In genomic region chr12:46702581-46703344, GRCh38 we compare ENCODE assay signal across 14 cellular contexts.
DNase-seq lines count a peak whose midpoint lies in the region; ATAC-seq, FAIRE-seq and TF ChIP-seq lines count a peak whose summit lies in the region.
"Had no signal": no experiment of that assay in that cellular context is flagged by ENCODE, and none has a peak within 500 bp of the region (broad histone marks: within the 10 kb centered on the region; RNA-seq: fewer than 3 reads in every experiment).

No MANE protein-coding gene starts in this region.

- H3K36me3 Mint-ChIP-seq in astrocyte (ENCODE audit: low read depth, unreplicated experiment): no peaks in the 10 kb centered on the region

- CTCF ChIA-PET in IMR-90 (lab: Yijun Ruan, JAX): no interaction called here

- in situ Hi-C loops in IMR-90 (cut with MboI; ENCODE audit: low sequenced_read_pairs) (no loop called here), brain microvascular endothelial cell (cut with HindIII; ENCODE audit: low pct_ligation_motif_present, low sequenced_read_pairs) (no loop called here)

- H3K9ac ChIP-seq in IMR-90 (ENCODE audit: low read depth, low read length) (no peak overlapping the region), astrocyte (ENCODE audit: low read length) (no peak overlapping the region), keratinocyte (ENCODE audit: control insufficient read depth, extremely low read depth, insufficient read depth, low read length) (peak overlapping the region; percentile 53)

- H2AFZ ChIP-seq in IMR-90 (replicated peaks; ENCODE audit: low read length, poor library complexity) (no peak overlapping the region), astrocyte (ENCODE audit: low read depth, low read length) (no peak overlapping the region), keratinocyte (ENCODE audit: control insufficient read depth, low read length) (peak overlapping the region; percentile 2)
- H2AFZ ChIP-seq: PC-9 had no signal

- no peak for TF ChIP-seq RAD21 in IMR-90 (IDR thresholded peaks at IDR 0.05; ENCODE audit: low read length)

- no peak overlapping the region for H4K91ac ChIP-seq in IMR-90 (ENCODE audit: insufficient read depth, low read depth, low read length)

- H3K9me3 ChIP-seq in IMR-90 (ENCODE audit: control insufficient read depth, insufficient read depth, low read length) (peaks cover 5% of the 10 kb centered on the region; the same call in 1 of the 2 replicates), astrocyte (ENCODE audit: insufficient read depth, low read depth, low read length) (no peaks in the 10 kb centered on the region), keratinocyte (ENCODE audit: control insufficient read depth, low read depth, low read length) (peaks cover 4% of the 10 kb centered on the region), uterus (no peaks in the 10 kb centered on the region)

- no peak overlapping the region for H2BK20ac ChIP-seq in IMR-90 (ENCODE audit: low read depth, low read length)

- H3K4me3 Mint-ChIP-seq in astrocyte (ENCODE audit: unreplicated experiment): no peak overlapping the region

- H3K9me1 ChIP-seq in IMR-90 (ENCODE audit: insufficient read depth, low read length) (no peaks in the 10 kb centered on the region), keratinocyte (ENCODE audit: control insufficient read depth, extremely low read depth, insufficient read depth, low read length) (no peaks in the 10 kb centered on the region)

- intact Hi-C loops in IMR-90 (cut with micrococcal nuclease): no loop called here
- intact Hi-C loops in uterus (cut with DNase I; ENCODE audit: low total_unique reads): no loop called here

- FAIRE-seq in astrocyte (lab: Jason Lieb, UNC) (peak; percentile 47), keratinocyte (lab: Jason Lieb, UNC) (peak; percentile 100)

- no peaks in the 10 kb centered on the region for H3K79me1 ChIP-seq in IMR-90 (ENCODE audit: low read depth in 1 of 2, low read length in 2 of 2)

- POLR2A ChIA-PET in IMR-90 (lab: Charles Lee; ENCODE audit: unreplicated experiment): interaction anchor here (0.6 kb wide), 1 partner anchor 328 kb away, joined by 3 read pairs; no protein-coding TSS in a partner anchor

- no peak overlapping the region for H3K56ac ChIP-seq in IMR-90 (ENCODE audit: extremely low read depth, insufficient read depth, low read length)

- H3K4me3 ChIP-seq in IMR-90 (ENCODE audit: insufficient read depth, low read depth, low read length) (no peak overlapping the region), astrocyte (ENCODE audit: insufficient read depth, low read depth, low read length) (no peak overlapping the region), keratinocyte (ENCODE audit: control insufficient read depth in 2 of 3, extremely low read depth in 1 of 3, insufficient read depth in 2 of 3, low read depth in 1 of 3, low read length in 3 of 3) (peak overlapping the region in 1 of 3 experiments; percentile 33), uterus (no peak overlapping the region), brain microvascular endothelial cell (ENCODE audit: low read depth, low read length) (no peak overlapping the region)
- H3K4me3 ChIP-seq: PC-9, right atrium auricular region had no signal

- H4K5ac ChIP-seq in IMR-90 (ENCODE audit: low read depth, low read length): peak overlapping the region; percentile 54; the same call in 1 of the 2 replicates

- TF ChIP-seq CTCF in IMR-90 (conservative IDR thresholded peaks at IDR 0.05; ENCODE audit: low read depth, low read length): no peak
- TF ChIP-seq CTCF in astrocyte (IDR thresholded peaks at IDR 0.05; ENCODE audit: insufficient read depth, low read depth, low read length): no peak
- no peak for TF ChIP-seq CTCF in keratinocyte (optimal IDR thresholded peaks at IDR 0.05 in 1 of 3, IDR thresholded peaks at IDR 0.05 in 1 of 3, conservative IDR thresholded peaks at IDR 0.05 in 1 of 3; ENCODE audit: extremely low read depth in 1 of 3, insufficient read depth in 2 of 3, low read length in 3 of 3)
- TF ChIP-seq CTCF in uterus (IDR thresholded peaks at IDR 0.05): no peak
- no peak for TF ChIP-seq CTCF in brain microvascular endothelial cell (IDR thresholded peaks at IDR 0.05; ENCODE audit: low read depth, low read length, missing control alignments)

- no peak for TF ChIP-seq POLR2A in IMR-90 (IDR thresholded peaks at IDR 0.05; ENCODE audit: low read depth, low read length)
- no peak for TF ChIP-seq POLR2A in uterus (IDR thresholded peaks at IDR 0.05)

- H3K4me1 Mint-ChIP-seq in astrocyte (ENCODE audit: low read depth, unreplicated experiment): peaks cover 7% of the 10 kb centered on the region

- H3K27me3 ChIP-seq in IMR-90 (ENCODE audit: control insufficient read depth, insufficient read depth, low read length) (no peaks in the 10 kb centered on the region), astrocyte (ENCODE audit: insufficient read depth, low read length) (no peaks in the 10 kb centered on the region), keratinocyte (ENCODE audit: control insufficient read depth, extremely low read depth, insufficient read depth, low read length) (no peaks in the 10 kb centered on the region), uterus (no peaks in the 10 kb centered on the region), brain microvascular endothelial cell (replicated peaks) (no peaks in the 10 kb centered on the region)
- H3K27me3 ChIP-seq: right atrium auricular region had no signal

- no peaks in the 10 kb centered on the region for H4K20me1 ChIP-seq in IMR-90 (ENCODE audit: insufficient read depth, low read length)
- H4K20me1 ChIP-seq in astrocyte (ENCODE audit: insufficient read depth, low read length): no peaks in the 10 kb centered on the region
- H4K20me1 ChIP-seq in keratinocyte (ENCODE audit: control insufficient read depth, extremely low read depth, insufficient read depth, low read length): no peaks in the 10 kb centered on the region

- no peak overlapping the region for H3K23ac ChIP-seq in IMR-90 (ENCODE audit: low read depth, low read length)

- no peaks in the 10 kb centered on the region for H3K9me3 Mint-ChIP-seq in astrocyte (ENCODE audit: unreplicated experiment)

- 0 out of 4 replicates have a peak overlapping the region, but pooled peaks of 1 of the 2 experiments have one; percentile 1 for H4K8ac ChIP-seq in IMR-90 (ENCODE audit: low read depth in 2 of 2, low read length in 2 of 2)

- no peaks in the 10 kb centered on the region; the same call in 1 of the 2 replicates for H3K4me1 ChIP-seq in IMR-90 (ENCODE audit: control insufficient read depth, insufficient read depth, low read length)
- H3K4me1 ChIP-seq in astrocyte (ENCODE audit: insufficient read depth, low read length): no peaks in the 10 kb centered on the region
- peaks cover 33% of the 10 kb centered on the region for H3K4me1 ChIP-seq in keratinocyte (ENCODE audit: control insufficient read depth, extremely low read depth, insufficient read depth, low read length)
- H3K4me1 ChIP-seq in uterus: no peaks in the 10 kb centered on the region
- H3K4me1 ChIP-seq: right atrium auricular region had no signal

- H3K14ac ChIP-seq in IMR-90 (replicated peaks; ENCODE audit: low read depth, low read length): no peak overlapping the region

- no peak overlapping the region for H2AK5ac ChIP-seq in IMR-90 (ENCODE audit: low read depth, low read length)

- DNase-seq in IMR-90 (peak; percentile 38), astrocyte (ENCODE audit: low read depth) (peak; percentile 61), keratinocyte (ENCODE audit: low read depth, low spot score) (peak; percentile 91), uterus (peak; percentile 21 to 22), brain microvascular endothelial cell (no peak)
- no peak for DNase-seq in activated effector memory CD4-positive, alpha-beta T cell treated with anti-CD3 and anti-CD28 coated beads, Interleukin-2, amount 50 U/mL, for 16 hours
- DNase-seq: cerebellar nuclear complex, islet precursor cell, NCI-H2227 treated with DMSO at 0.1 percent for 48 hours, PC-9, T-helper 9 cell had no signal

- ATAC-seq in IMR-90 (ENCODE audit: low read depth): no peak
- ATAC-seq in HG03571 (IDR thresholded peaks at IDR 0.05; ENCODE audit: unreplicated experiment): no peak

- dilution Hi-C loops in IMR-90 (cut with HindIII; ENCODE audit: low sequenced_read_pairs, unreplicated experiment): no loop called here
- dilution Hi-C loops in keratinocyte (cut with MboI; ENCODE audit: extremely low pct_ligation_motif_present, low sequenced_read_pairs): no loop called here

- H3K36me3 ChIP-seq in IMR-90 (ENCODE audit: control insufficient read depth, insufficient read depth, low read length) (no peaks in the 10 kb centered on the region), astrocyte (ENCODE audit: insufficient read depth, low read length) (no peaks in the 10 kb centered on the region), keratinocyte (ENCODE audit: control insufficient read depth in 2 of 2, extremely low read depth in 1 of 2, insufficient read depth in 2 of 2, low read length in 2 of 2) (no peaks in the 10 kb centered on the region), uterus (no peaks in the 10 kb centered on the region), brain microvascular endothelial cell (replicated peaks) (no peaks in the 10 kb centered on the region)
- H3K36me3 ChIP-seq: right atrium auricular region had no signal

- H3K79me2 ChIP-seq in astrocyte (ENCODE audit: insufficient read depth, low read length) (no peaks in the 10 kb centered on the region), keratinocyte (ENCODE audit: control insufficient read depth, insufficient read depth, low read length) (no peaks in the 10 kb centered on the region)

- BruUV-seq in IMR-90 (replicated peaks; lab: Mats Ljungman, UMichigan): no TSS peak

- no peak overlapping the region for H2BK120ac ChIP-seq in IMR-90 (ENCODE audit: low read depth, low read length)

- 81% methylated on average over 4 of the region's 9 CpGs; no CpG with 5 or more reads in 1 of the 2 experiments for WGBS in IMR-90 (ENCODE audit: extremely low coverage in 2 of 2, insufficient read length in 1 of 2), 2 experiments

- no peak overlapping the region for H2AK9ac ChIP-seq in IMR-90 (replicated peaks; ENCODE audit: low read depth, low read length, poor library complexity)

- H3K4me2 ChIP-seq in IMR-90 (ENCODE audit: low read depth, low read length): peak overlapping the region; percentile 42; the same call in 1 of the 2 replicates
- H3K4me2 ChIP-seq in astrocyte (ENCODE audit: low read length): peak overlapping the region; percentile 31
- H3K4me2 ChIP-seq in keratinocyte (ENCODE audit: control insufficient read depth, extremely low read depth, insufficient read depth, low read depth, low read length): peak overlapping the region; percentile 64
- H3K4me2 ChIP-seq: PC-9 had no signal

- no peak overlapping the region for H3K4ac ChIP-seq in IMR-90 (ENCODE audit: low read depth, low read length)

- H2BK15ac ChIP-seq in IMR-90 (ENCODE audit: low read depth, low read length): no peak overlapping the region

- H3K27ac ChIP-seq in IMR-90 (ENCODE audit: insufficient read depth, low read length) (no peak overlapping the region), astrocyte (ENCODE audit: low read depth, low read length) (no peak overlapping the region), keratinocyte (ENCODE audit: control insufficient read depth, insufficient read depth, low read length) (peak overlapping the region; percentile 85), uterus (peak overlapping the region; percentile 35 to 71), brain microvascular endothelial cell (no peak overlapping the region)
- H3K27ac ChIP-seq: PC-9, right atrium auricular region had no signal

- no peaks in the 10 kb centered on the region for H3K27me3 Mint-ChIP-seq in astrocyte (ENCODE audit: low read depth, unreplicated experiment)

- peak overlapping the region; percentile 28; the same call in 1 of the 2 replicates for H3K18ac ChIP-seq in IMR-90 (ENCODE audit: low read depth, low read length)

- H3K27ac Mint-ChIP-seq in astrocyte (ENCODE audit: unreplicated experiment): peak overlapping the region; percentile 4
- H3K27ac Mint-ChIP-seq: activated T-helper 2 cell treated with anti-CD3 and anti-CD28 coated beads, Interferon-gamma antibody, Interleukin-2, Interleukin-4, amounts not matched to agents 10 μg/mL and 5 μg/mL and 100 μg/mL, durations not matched to agents 14 hours and 24 hours and 36 hours had no signal

- no peak overlapping the region for H2BK5ac ChIP-seq in IMR-90 (ENCODE audit: low read depth, low read length, poor library complexity, severe bottlenecking)

Comparison
In these comparisons a context has a peak if more than half of its experiments do, and no peak if none do; other contexts are left out.
1. DNase-seq: peak in IMR-90 (single experiment), astrocyte (single experiment), keratinocyte (single experiment) and uterus (2 of 2); none in activated effector memory CD4-positive, alpha-beta T cell treated with anti-CD3 and anti-CD28 coated beads, Interleukin-2, amount 50 U/mL, for 16 hours (single experiment) and brain microvascular endothelial cell (single experiment).
2. H3K27ac ChIP-seq: peak in keratinocyte (single experiment) and uterus (2 of 2); none in IMR-90 (single experiment), astrocyte (single experiment) and brain microvascular endothelial cell (single experiment).
3. Peak in every context shown above with its lines, with median percentiles within 50 percentile points of each other: H3K4me2 ChIP-seq.